In genomic region chr2:240560084-240560479, GRCh38 we compare ENCODE assay signal across 8 cellular contexts. TPM values are rescaled to one million over a fixed set of nuclear protein-coding genes. Genes with fewer than 3 reads are reported as not detected.
DNase-seq lines count a peak whose midpoint lies in the region; ATAC-seq, FAIRE-seq and TF ChIP-seq lines count a peak whose summit lies in the region.

Gene DUSP28, plus strand, starts transcription at chr2:240560357. Its CDS starts 328 bp downstream, at chr2:240560685.

- H2AFZ ChIP-seq in astrocyte (ENCODE audit: low read depth, low read length) = peak within 1 kb of the TSS; percentile 61

- TF ChIP-seq POLR2A in sigmoid colon (IDR thresholded peaks at IDR 0.05) = peak in 1 of 2 donors; percentile 52

- peaks cover 36% of the 10 kb centered on the region for H3K4me1 ChIP-seq in astrocyte (ENCODE audit: insufficient read depth, low read length)
- peaks cover 2 to 46% (median 38%) of the 10 kb centered on the region in 4 donors for H3K4me1 ChIP-seq in sigmoid colon

- no peaks in the 10 kb centered on the region for H3K9me3 Mint-ChIP-seq in astrocyte (ENCODE audit: unreplicated experiment)

- H3K4me1 Mint-ChIP-seq in astrocyte (ENCODE audit: low read depth, unreplicated experiment) = peaks cover 8% of the 10 kb centered on the region

- FAIRE-seq in astrocyte (lab: Jason Lieb, UNC) = no peak

- H3K36me3 Mint-ChIP-seq in astrocyte (ENCODE audit: low read depth, unreplicated experiment) = peaks cover 5% of the 10 kb centered on the region

- H3K4me3 Mint-ChIP-seq in astrocyte (ENCODE audit: unreplicated experiment) = peak within 1 kb of the TSS; percentile 85

- peaks cover 2% of the 10 kb centered on the region for H3K27me3 Mint-ChIP-seq in astrocyte (ENCODE audit: low read depth, unreplicated experiment)

- peak within 1 kb of the TSS; percentile 88 for H3K4me2 ChIP-seq in astrocyte (ENCODE audit: low read length)

- H3K4me3 ChIP-seq in astrocyte (ENCODE audit: insufficient read depth, low read depth, low read length) (peak within 1 kb of the TSS; percentile 63), sigmoid colon (peak within 1 kb of the TSS; percentile 68 to 93 (median 85))

- peaks cover 30% of the 10 kb centered on the region for H3K79me2 ChIP-seq in astrocyte (ENCODE audit: insufficient read depth, low read length)

- TF ChIP-seq CTCF in astrocyte (IDR thresholded peaks at IDR 0.05; ENCODE audit: insufficient read depth, low read depth, low read length) (no peak), sigmoid colon (IDR thresholded peaks at IDR 0.05) (no peak)

- no peak for TF ChIP-seq EP300 in sigmoid colon (IDR thresholded peaks at IDR 0.05)

- H3K27me3 ChIP-seq in astrocyte (ENCODE audit: insufficient read depth, low read length) (no peaks in the 10 kb centered on the region), sigmoid colon (peaks cover 0 to 19% (median 0%) of the 10 kb centered on the region in 3 donors)

- no peaks in the 10 kb centered on the region for H3K9me3 ChIP-seq in astrocyte (ENCODE audit: insufficient read depth, low read depth, low read length)
- no peaks in the 10 kb centered on the region for H3K9me3 ChIP-seq in sigmoid colon

- H4K20me1 ChIP-seq in astrocyte (ENCODE audit: insufficient read depth, low read length) = peaks cover 23% of the 10 kb centered on the region

- peak; percentile 79 for DNase-seq in NCI-H146 (lab: John Stamatoyannopoulos, UW)
- DNase-seq in T-helper 22 cell (ENCODE audit: low read depth) = peak; percentile 81
- peak; percentile 66 for DNase-seq in astrocyte (ENCODE audit: low read depth)
- peak in 50 of 51 donors; percentile 29 to 96 (median 84) for DNase-seq in hypothalamus (lab: John Stamatoyannopoulos, UW)
- peak; percentile 96 for DNase-seq in sigmoid colon
- no peak for DNase-seq in ecto neural progenitor cell (ENCODE audit: low spot score)

- H3K27ac Mint-ChIP-seq in astrocyte (ENCODE audit: unreplicated experiment) = peak within 1 kb of the TSS; percentile 55

- intact Hi-C loops in sigmoid colon (cut with DNase I) = loop anchor here (10.0 kb wide), 2 partner anchors 275 to 755 kb away; partner anchors contain the start of genes HDLBP and SEPTIN2

- H3K9ac ChIP-seq in astrocyte (ENCODE audit: low read length) = peak within 1 kb of the TSS; percentile 84

- WGBS in sigmoid colon, 2 donors = 0% methylated on average over 39 of the region's 39 CpGs

- H3K36me3 ChIP-seq in astrocyte (ENCODE audit: insufficient read depth, low read length) (no peaks in the 10 kb centered on the region), sigmoid colon (peaks cover 0 to 9% (median 0%) of the 10 kb centered on the region in 4 donors)

- H3K27ac ChIP-seq in astrocyte (ENCODE audit: low read depth, low read length) (peak within 1 kb of the TSS; percentile 78), sigmoid colon (peak within 1 kb of the TSS; percentile 97 to 100 (median 100))

- peak; percentile 61 for ATAC-seq in GM18498 (IDR thresholded peaks at IDR 0.05; ENCODE audit: unreplicated experiment)
- ATAC-seq in HG02759 (IDR thresholded peaks at IDR 0.05; ENCODE audit: unreplicated experiment) = peak; percentile 56

RNA-seq across cellular contexts. Expression of gene DUSP28, which starts in this region (rescaled TPM):
- total RNA-seq in astrocyte (3.2 and 4.1 TPM in 2 replicates), sigmoid colon (10 to 100 TPM in 1 of 4 donors, 1 to 10 TPM in 3; 4.6 to 10.2 (median 7.6) TPM)
- 1 to 10 TPM; 5.0 to 5.4 (median 5.1) TPM for polyA plus RNA-seq in sigmoid colon
